12 cellular contexts compared by ENCODE assay signal in the genomic region with DNA sequence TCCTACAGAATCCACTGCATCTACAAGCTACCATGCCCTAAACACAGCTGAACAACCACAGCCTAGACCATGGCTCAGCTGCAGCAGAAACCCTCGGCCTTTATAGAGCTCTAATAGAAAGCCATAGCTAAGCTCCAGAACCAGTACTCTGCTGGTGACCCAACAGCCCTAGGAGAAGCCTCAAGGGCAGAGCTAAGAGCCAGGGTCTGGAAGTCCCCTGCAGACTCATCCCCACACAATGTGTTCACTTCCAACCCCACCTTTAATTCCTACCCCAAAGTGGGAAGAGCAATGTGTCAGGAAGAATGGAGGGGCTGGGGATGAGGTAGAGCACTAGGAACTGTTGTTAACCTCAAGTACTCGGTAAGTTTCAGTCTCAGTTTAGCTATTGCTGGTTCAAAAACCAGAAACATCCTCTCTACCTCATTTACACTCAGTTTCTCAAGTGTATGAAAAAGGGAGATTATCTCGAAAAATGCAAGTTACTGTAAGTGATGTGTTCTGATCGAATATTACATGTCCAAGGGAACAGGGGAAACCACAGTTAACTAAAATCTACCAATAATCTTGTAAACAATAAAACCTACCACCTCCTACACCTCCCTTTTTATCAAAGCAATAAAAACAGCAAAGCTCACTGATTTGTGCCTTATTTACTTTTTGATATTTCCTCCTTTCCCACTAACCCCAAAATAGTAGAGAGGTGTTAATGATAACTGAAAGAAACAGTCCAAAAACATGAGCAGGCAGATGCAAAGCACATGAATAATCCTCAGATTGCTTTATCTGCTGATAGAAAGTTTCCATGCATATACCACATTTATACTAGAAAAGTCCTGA. TPM values are rescaled to one million over a fixed set of nuclear protein-coding genes. Genes with fewer than 3 reads are reported as not detected.
DNase-seq lines count a peak whose midpoint lies in the region; ATAC-seq, FAIRE-seq and TF ChIP-seq lines count a peak whose summit lies in the region.
"Had no signal": no experiment of that assay in that cellular context is flagged by ENCODE, and none has a peak within 500 bp of the region (broad histone marks: within the 10 kb centered on the region; RNA-seq: fewer than 3 reads in every experiment).

No MANE protein-coding gene starts in this region.

- H3K27me3 Mint-ChIP-seq in stimulated activated naive CD8-positive, alpha-beta T cell treated with anti-CD3 and anti-CD28 coated beads, Interleukin-15, amount 100 ng/mL, for 72 hours = no peaks in the 10 kb centered on the region
- H3K27me3 Mint-ChIP-seq: activated B cell treated with CpG ODN at 0.5 μM for 24 hours, naive B cell had no signal

- H3K4me3 Mint-ChIP-seq in stimulated activated naive CD8-positive, alpha-beta T cell treated with anti-CD3 and anti-CD28 coated beads, Interleukin-15, amount 100 ng/mL, for 72 hours = peak overlapping the region; percentile 57 to 58
- H3K4me3 Mint-ChIP-seq: activated B cell treated with CpG ODN at 0.5 μM for 24 hours, naive B cell had no signal

- H3K36me3 ChIP-seq in adrenal gland (replicated peaks in 1 of 2) (peaks cover 0 to 22% of the 10 kb centered on the region in 2 donors), small intestine (ENCODE audit: control insufficient read depth in 2 of 2, insufficient read depth in 2 of 2, low read length in 2 of 2) (peaks cover 0 to 7% of the 10 kb centered on the region in 2 donors)

- no peak for FAIRE-seq in small intestine (lab: Jason Lieb, UNC)

- no peak for TF ChIP-seq POLR2A in adrenal gland (IDR thresholded peaks at IDR 0.05)

- H3K9me3 ChIP-seq in adrenal gland (replicated peaks in 1 of 3) (no peaks in the 10 kb centered on the region), small intestine (ENCODE audit: control insufficient read depth, low read depth) (no peaks in the 10 kb centered on the region)

- WGBS in adrenal gland, 4 donors = 85 to 93% (median 90%) methylated on average over 4 of the region's 4 CpGs
- WGBS in small intestine, 3 donors = 34 to 53% (median 39%) methylated on average over 4 of the region's 4 CpGs

- no peaks in the 10 kb centered on the region for H3K27me3 ChIP-seq in adrenal gland
- no peaks in the 10 kb centered on the region for H3K27me3 ChIP-seq in small intestine (ENCODE audit: control insufficient read depth in 2 of 2, insufficient read depth in 2 of 2, low read length in 2 of 2)

- H3K4me3 ChIP-seq in adrenal gland = no peak overlapping the region
- H3K4me3 ChIP-seq in small intestine (ENCODE audit: low read depth in 1 of 2, low read length in 2 of 2) = no peak overlapping the region

- H3K27ac ChIP-seq in adrenal gland = no peak overlapping the region
- H3K27ac ChIP-seq in small intestine (ENCODE audit: low read depth in 1 of 2, low read length in 1 of 2) = no peak overlapping the region

- DNase-seq in stimulated activated CD4-positive, alpha-beta T cell treated with anti-CD3 and anti-CD28 coated beads, Interleukin-1b, Interleukin-23, amount 100 ng/mL, for 48 hours = peak; percentile 9
- DNase-seq in stimulated activated CD4-positive, alpha-beta T cell treated with anti-CD3 and anti-CD28 coated beads, Interleukin-4, amount 100 ng/mL, for 4 hours = no peak
- peak; percentile 5 to 37 for DNase-seq in stimulated activated naive CD8-positive, alpha-beta T cell treated with anti-CD3 and anti-CD28 coated beads, Interleukin-15, amount 100 ng/mL, for 72 hours
- no peak for DNase-seq in adrenal gland
- DNase-seq in small intestine = no peak
- no peak for DNase-seq in NCI-H2029 (lab: John Stamatoyannopoulos, UW)
- DNase-seq: activated B cell treated with CpG ODN at 0.5 μM for 24 hours, AML-193, naive B cell, PC-3 had no signal

- H3K27ac Mint-ChIP-seq in stimulated activated naive CD8-positive, alpha-beta T cell treated with anti-CD3 and anti-CD28 coated beads, Interleukin-15, amount 100 ng/mL, for 72 hours = peak overlapping the region in 1 of 2 donors; percentile 69
- H3K27ac Mint-ChIP-seq: activated B cell treated with CpG ODN at 0.5 μM for 24 hours had no signal

- intact Hi-C loops in adrenal gland (cut with DNase I) = loop anchor here in 1 of 2 donors (10.0 kb wide), 1 partner anchor 735 kb away; no protein-coding TSS in a partner anchor

- H3K4me1 Mint-ChIP-seq in stimulated activated naive CD8-positive, alpha-beta T cell treated with anti-CD3 and anti-CD28 coated beads, Interleukin-15, amount 100 ng/mL, for 72 hours = peaks cover 45% of the 10 kb centered on the region
- H3K4me1 Mint-ChIP-seq: activated B cell treated with CpG ODN at 0.5 μM for 24 hours had no signal

- H3K9me3 Mint-ChIP-seq in stimulated activated naive CD8-positive, alpha-beta T cell treated with anti-CD3 and anti-CD28 coated beads, Interleukin-15, amount 100 ng/mL, for 72 hours = no peaks in the 10 kb centered on the region
- H3K9me3 Mint-ChIP-seq: activated B cell treated with CpG ODN at 0.5 μM for 24 hours, naive B cell had no signal

- peak; percentile 90 for ATAC-seq in HG02642 (IDR thresholded peaks at IDR 0.05; ENCODE audit: poor library complexity, unreplicated experiment)
- peak; percentile 68 for ATAC-seq in HG03571 (IDR thresholded peaks at IDR 0.05; ENCODE audit: unreplicated experiment)
- peak; percentile 90 for ATAC-seq in stimulated activated naive CD8-positive, alpha-beta T cell treated with anti-CD3 and anti-CD28 coated beads, Interleukin-15, amount 100 ng/mL, for 72 hours
- ATAC-seq: PC-3 had no signal

- H3K4me1 ChIP-seq in adrenal gland (replicated peaks in 1 of 2) (no peaks in the 10 kb centered on the region), small intestine (ENCODE audit: control insufficient read depth in 2 of 2, insufficient read depth in 1 of 2, low read depth in 1 of 2, low read length in 1 of 2) (peaks cover 0 to 4% of the 10 kb centered on the region in 2 donors)

- no peak for TF ChIP-seq CTCF in adrenal gland (IDR thresholded peaks at IDR 0.05)

RNA-seq across cellular contexts. Expression of gene THADA, which starts 36.2 kb away (rescaled TPM):
- 10 to 100 TPM; 17.8 to 38.4 (median 26.8) TPM for total RNA-seq in adrenal gland
- polyA plus RNA-seq in adrenal gland (10 to 100 TPM; 14.1 to 22.3 (median 18.0) TPM), small intestine (10 to 100 TPM in 2 of 3 donors, 1 to 10 TPM in 1; 6.3 to 13.5 (median 12.6) TPM)

Comparison
In these comparisons a context has a peak if more than half of its experiments do, and no peak if none do; other contexts are left out.
1. DNase-seq: peak in stimulated activated CD4-positive, alpha-beta T cell treated with anti-CD3 and anti-CD28 coated beads, Interleukin-1b, Interleukin-23, amount 100 ng/mL, for 48 hours (single experiment) and stimulated activated naive CD8-positive, alpha-beta T cell treated with anti-CD3 and anti-CD28 coated beads, Interleukin-15, amount 100 ng/mL, for 72 hours (2 of 2); none in stimulated activated CD4-positive, alpha-beta T cell treated with anti-CD3 and anti-CD28 coated beads, Interleukin-4, amount 100 ng/mL, for 4 hours (0 of 2), adrenal gland (0 of 7), small intestine (single experiment) and NCI-H2029 (single experiment).
2. Peak in every context shown above with its lines, with median percentiles within 50 percentile points of each other: ATAC-seq.